19 cellular contexts compared by ENCODE assay signal in genomic region chr5:28254846-28255245, GRCh38.
DNase-seq lines count a peak whose midpoint lies in the region; TF ChIP-seq lines count a peak whose summit lies in the region.
"Had no signal": no experiment of that assay in that cellular context is flagged by ENCODE, and none has a peak within 500 bp of the region (broad histone marks: within the 10 kb centered on the region; RNA-seq: fewer than 3 reads in every experiment).

No MANE protein-coding gene starts in this region.

- H3K4me2 ChIP-seq in osteoblast (ENCODE audit: insufficient read depth, low read length): no peak overlapping the region
- H3K4me2 ChIP-seq: A549; BLaER1 treated with 17β-estradiol and CSF1 and Interleukin-3, amounts not matched to agents 10 nM and 100 nM; PC-9 had no signal

- DNase-seq in ELR (ENCODE audit: low read depth): peak; percentile 18
- peak; percentile 13 for DNase-seq in M059J (ENCODE audit: low read depth)
- DNase-seq in brain pericyte (ENCODE audit: low read depth, low spot score): peak; percentile 17
- peak; percentile 37 for DNase-seq in osteoblast (ENCODE audit: insufficient read length, low spot score, missing footprints)
- no peak for DNase-seq in SKM-1 (lab: John Stamatoyannopoulos, UW; ENCODE audit: unreplicated experiment)
- DNase-seq in GM20000 (ENCODE audit: low spot score): no peak
- no peak for DNase-seq in esophagus squamous epithelium (lab: John Stamatoyannopoulos, UW)
- no peak for DNase-seq in activated naive CD4-positive, alpha-beta T cell treated with anti-CD3 and anti-CD28 coated beads, Interleukin-2, amount 50 U/mL, for 16 hours
- DNase-seq: CD8-positive, alpha-beta memory T cell; DMS79 treated with DMSO at 0.1 percent for 48 hours; NCI-H1417 treated with DMSO at 0.1 percent for 48 hours; NCI-H2029; NCI-H2171 treated with DMSO at 0.1 percent for 48 hours; NCI-H446 treated with DMSO at 0.1 percent for 48 hours; NCI-H748 treated with DMSO at 0.1 percent for 48 hours; PC-9 had no signal

- H3K9me3 ChIP-seq in osteoblast (ENCODE audit: low read depth, low read length) (peaks cover 4% of the 10 kb centered on the region), esophagus squamous epithelium (no peaks in the 10 kb centered on the region)
- H3K9me3 ChIP-seq: BLaER1 treated with 17β-estradiol and CSF1 and Interleukin-3, amounts not matched to agents 10 nM and 100 nM; SJSA1 had no signal

- no peak for TF ChIP-seq POLR2A in esophagus squamous epithelium (IDR thresholded peaks at IDR 0.05)

- H2AFZ ChIP-seq in osteoblast (ENCODE audit: low read length): no peak overlapping the region
- H2AFZ ChIP-seq: PC-9 had no signal

- H3K27ac ChIP-seq in osteoblast (ENCODE audit: low read depth, low read length) (no peak overlapping the region), esophagus squamous epithelium (no peak overlapping the region)
- H3K27ac ChIP-seq: A549; BLaER1 treated with 17β-estradiol and CSF1 and Interleukin-3, amounts not matched to agents 10 nM and 100 nM; PC-9; SJSA1 had no signal

- H3K27me3 ChIP-seq in osteoblast (ENCODE audit: insufficient read depth, low read length): no peaks in the 10 kb centered on the region
- no peaks in the 10 kb centered on the region for H3K27me3 ChIP-seq in esophagus squamous epithelium
- H3K27me3 ChIP-seq: BLaER1 treated with 17β-estradiol and CSF1 and Interleukin-3, amounts not matched to agents 10 nM and 100 nM; SJSA1 had no signal

- intact Hi-C loops in esophagus squamous epithelium (cut with DNase I): no loop called here

- no peaks in the 10 kb centered on the region for H3K79me2 ChIP-seq in osteoblast (ENCODE audit: insufficient read depth, low read length)

- H4K20me1 ChIP-seq in osteoblast (ENCODE audit: insufficient read depth, low read length): no peaks in the 10 kb centered on the region
- H4K20me1 ChIP-seq: BLaER1 treated with 17β-estradiol and CSF1 and Interleukin-3, amounts not matched to agents 10 nM and 100 nM had no signal

- no peak overlapping the region for H3K4me3 ChIP-seq in osteoblast (ENCODE audit: insufficient read depth, low read length)
- H3K4me3 ChIP-seq in esophagus squamous epithelium: no peak overlapping the region
- H3K4me3 ChIP-seq: A549; BLaER1 treated with 17β-estradiol and CSF1 and Interleukin-3, amounts not matched to agents 10 nM and 100 nM; PC-9; SJSA1 had no signal

- H3K4me1 ChIP-seq in osteoblast (ENCODE audit: insufficient read depth, low read length) (no peaks in the 10 kb centered on the region), esophagus squamous epithelium (no peaks in the 10 kb centered on the region)
- H3K4me1 ChIP-seq: A549; BLaER1 treated with 17β-estradiol and CSF1 and Interleukin-3, amounts not matched to agents 10 nM and 100 nM; SJSA1 had no signal

- TF ChIP-seq CTCF in osteoblast (IDR thresholded peaks at IDR 0.05; ENCODE audit: extremely low read depth, low read depth, low read length) (no peak), GM20000 (IDR thresholded peaks at IDR 0.05; ENCODE audit: extremely low read depth, missing control alignments) (no peak), esophagus squamous epithelium (IDR thresholded peaks at IDR 0.05) (no peak)

- H3K36me3 ChIP-seq in osteoblast (ENCODE audit: insufficient read depth, low read length) (no peaks in the 10 kb centered on the region), esophagus squamous epithelium (no peaks in the 10 kb centered on the region)
- H3K36me3 ChIP-seq: BLaER1 treated with 17β-estradiol and CSF1 and Interleukin-3, amounts not matched to agents 10 nM and 100 nM; SJSA1 had no signal

Comparison
In these comparisons a context has a peak if more than half of its experiments do, and no peak if none do; other contexts are left out.
1. DNase-seq: peak in ELR (single experiment), M059J (single experiment), brain pericyte (single experiment) and osteoblast (single experiment); none in SKM-1 (single experiment), GM20000 (single experiment), esophagus squamous epithelium (single experiment) and activated naive CD4-positive, alpha-beta T cell treated with anti-CD3 and anti-CD28 coated beads, Interleukin-2, amount 50 U/mL, for 16 hours (single experiment).